ENCODE assay signal across 22 cellular contexts in genomic region chr15:50641318-50641717, GRCh38.
"Had no signal": no experiment of that assay in that cellular context is flagged by ENCODE, and none has a peak within 500 bp of the region (broad histone marks: within the 10 kb centered on the region; RNA-seq: fewer than 3 reads in every experiment).

No MANE protein-coding gene starts in this region.

- H3K4me1 ChIP-seq: left lung, right atrium auricular region, suprapubic skin, tibial artery, upper lobe of right lung had no signal

- H3K9me3 Mint-ChIP-seq: activated T-helper 2 cell treated with anti-CD3 and anti-CD28 coated beads, Interferon-gamma antibody, Interleukin-2, Interleukin-4, amounts not matched to agents 10 μg/mL and 5 μg/mL and 100 μg/mL, durations not matched to agents 14 hours and 24 hours and 36 hours; dendritic cell treated with granulocyte-macrophage colony-stimulating factor and Interleukin-4, amounts not matched to agents 40 ng/mL and 50 ng/mL, for 4 days; natural killer cell treated with Interleukin-12 subunit alpha and Interleukin-12 subunit beta and Interleukin-15 and Interleukin-18, amount 100 ng/mL, for 72 hours; stimulated activated naive B cell treated with anti-CD40 and anti-IgM and Interleukin-4, amounts not matched to agents 10 μg/mL and 1 μg/mL and 100 μg/mL, for 72 hours had no signal

- H3K4me2 ChIP-seq: smooth muscle cell had no signal

- H3K4me3 ChIP-seq: left lung, lung, mucosa of descending colon, right atrium auricular region, smooth muscle cell, suprapubic skin, tibial artery, upper lobe of right lung had no signal

- H3K27me3 ChIP-seq: left lung, right atrium auricular region, suprapubic skin, tibial artery, upper lobe of right lung had no signal

- H3K9me3 ChIP-seq: left lung, mucosa of descending colon, right atrium auricular region, suprapubic skin, tibial artery, upper lobe of right lung had no signal

- ATAC-seq: left lung; mucosa of descending colon; natural killer cell treated with Interleukin-12 subunit alpha and Interleukin-12 subunit beta and Interleukin-15 and Interleukin-18, amount 100 ng/mL, for 72 hours; stimulated activated naive B cell treated with anti-CD40 and anti-IgM and Interleukin-4, amounts not matched to agents 10 μg/mL and 1 μg/mL and 100 μg/mL, for 72 hours; upper lobe of right lung had no signal

- H3K4me3 Mint-ChIP-seq: activated naive CD8-positive, alpha-beta T cell; dendritic cell treated with granulocyte-macrophage colony-stimulating factor and Interleukin-4, amounts not matched to agents 40 ng/mL and 50 ng/mL, for 4 days; natural killer cell treated with Interleukin-12 subunit alpha and Interleukin-12 subunit beta and Interleukin-15 and Interleukin-18, amount 100 ng/mL, for 72 hours; stimulated activated naive B cell treated with anti-CD40 and anti-IgM and Interleukin-4, amounts not matched to agents 10 μg/mL and 1 μg/mL and 100 μg/mL, for 72 hours had no signal

- H3K27ac ChIP-seq: epithelial cell of prostate, left lung, right atrium auricular region, suprapubic skin, tibial artery, upper lobe of right lung had no signal

- H3K27me3 Mint-ChIP-seq: activated naive CD8-positive, alpha-beta T cell; dendritic cell treated with granulocyte-macrophage colony-stimulating factor and Interleukin-4, amounts not matched to agents 40 ng/mL and 50 ng/mL, for 4 days; natural killer cell treated with Interleukin-12 subunit alpha and Interleukin-12 subunit beta and Interleukin-15 and Interleukin-18, amount 100 ng/mL, for 72 hours; stimulated activated naive B cell treated with anti-CD40 and anti-IgM and Interleukin-4, amounts not matched to agents 10 μg/mL and 1 μg/mL and 100 μg/mL, for 72 hours had no signal

- H3K4me1 Mint-ChIP-seq: stimulated activated naive B cell treated with anti-CD40 and anti-IgM and Interleukin-4, amounts not matched to agents 10 μg/mL and 1 μg/mL and 100 μg/mL, for 72 hours had no signal

- H3K27ac Mint-ChIP-seq: activated naive CD8-positive, alpha-beta T cell; activated T-helper 2 cell treated with anti-CD3 and anti-CD28 coated beads, Interferon-gamma antibody, Interleukin-2, Interleukin-4, amounts not matched to agents 10 μg/mL and 5 μg/mL and 100 μg/mL, durations not matched to agents 14 hours and 24 hours and 36 hours; dendritic cell treated with granulocyte-macrophage colony-stimulating factor and Interleukin-4, amounts not matched to agents 40 ng/mL and 50 ng/mL, for 4 days; natural killer cell treated with Interleukin-12 subunit alpha and Interleukin-12 subunit beta and Interleukin-15 and Interleukin-18, amount 100 ng/mL, for 72 hours; stimulated activated naive B cell treated with anti-CD40 and anti-IgM and Interleukin-4, amounts not matched to agents 10 μg/mL and 1 μg/mL and 100 μg/mL, for 72 hours had no signal

- DNase-seq: activated CD4-positive, alpha-beta T cell treated with anti-CD3 and anti-CD28 coated beads for 1 hour; activated CD8-positive, alpha-beta memory T cell treated with anti-CD3 and anti-CD28 coated beads for 24 hours; activated CD8-positive, alpha-beta memory T cell treated with anti-CD3 and anti-CD28 coated beads, Interleukin-2, amount 50 U/mL, for 48 hours; activated T-cell treated with anti-CD3 and anti-CD28 coated beads, Interleukin-2, amount 50 U/mL, for 48 hours; central memory CD4-positive, alpha-beta T cell; glutamatergic neuron; left lung; mucosa of descending colon; stimulated activated CD4-positive, alpha-beta T cell treated with anti-CD3 and anti-CD28 coated beads, Interleukin-2, amount 100 ng/mL, for 24 hours; stimulated activated naive B cell treated with anti-CD40 and anti-IgM and Interleukin-4, amounts not matched to agents 10 μg/mL and 1 μg/mL and 100 μg/mL, for 72 hours; T-helper 1 cell; tibial artery; upper lobe of right lung had no signal
